8 cellular contexts compared by ENCODE assay signal in genomic region chr4:150534818-150535217, GRCh38. TPM values are rescaled to one million over a fixed set of nuclear protein-coding genes. Genes with fewer than 3 reads are reported as not detected.
"Had no signal": no experiment of that assay in that cellular context is flagged by ENCODE, and none has a peak within 500 bp of the region (broad histone marks: within the 10 kb centered on the region; RNA-seq: fewer than 3 reads in every experiment).

No MANE protein-coding gene starts in this region.

- DNase-seq: H7, HFFc6, IMR-90, KBM-7 had no signal

- H3K27ac Mint-ChIP-seq: GM23338, HFFc6 had no signal

- H3K9me3 Mint-ChIP-seq: GM23338, HFFc6 had no signal

- ATAC-seq: GM23338, HCT116 had no signal

- FAIRE-seq: HTR-8/SVneo had no signal

- H3K4me3 Mint-ChIP-seq: GM23338, HFFc6 had no signal

RNA-seq across cellular contexts. Expression of gene MAB21L2, which starts 47.1 kb away (rescaled TPM):
- total RNA-seq: GM23338, H7, HFFc6, HT-29 had no signal
